Comparison of ENCODE assay signal across 1 cellular context in genomic region chr12:111773801-111774551, GRCh38.
A peak's percentile ranks its signal among the peaks of the same experiment; 100 is the strongest.
TF ChIP-seq lines count a peak whose summit lies in the region.

No MANE protein-coding gene starts in this region.

TF ChIP-seq in HepG2, 621 proteins besides CTCF, POLR2A, EP300 and RAD21 (continued from another document):
- TF ChIP-seq SAP130 (CRISPR knock-in tag; IDR thresholded peaks at IDR 0.05; ENCODE audit: low read depth) = peak; percentile 47; the same call in 1 of the 2 replicates
- no peak for TF ChIP-seq ATF6 (CRISPR knock-in tag; conservative IDR thresholded peaks at IDR 0.05)
- no peak for TF ChIP-seq CCAR2 (optimal IDR thresholded peaks at IDR 0.05; ENCODE audit: low read depth, low read length)
- no peak for TF ChIP-seq ZNF766 (CRISPR knock-in tag; IDR thresholded peaks at IDR 0.05; ENCODE audit: borderline replicate concordance)
- TF ChIP-seq ZNF224 (CRISPR knock-in tag; IDR thresholded peaks at IDR 0.05) = no peak
- TF ChIP-seq MATR3 (CRISPR knock-in tag; IDR thresholded peaks at IDR 0.05) = no peak
- TF ChIP-seq GABPA (IDR thresholded peaks at IDR 0.05; ENCODE audit: low read depth, low read length) = no peak
- no peak for TF ChIP-seq GABPA (CRISPR knock-in tag; IDR thresholded peaks at IDR 0.05; ENCODE audit: low read depth)
- no peak for TF ChIP-seq ZNF713 (CRISPR knock-in tag; IDR thresholded peaks at IDR 0.05)
- TF ChIP-seq TEAD2 (CRISPR knock-in tag; IDR thresholded peaks at IDR 0.05) = no peak
- no peak for TF ChIP-seq GATAD1 (CRISPR knock-in tag; IDR thresholded peaks at IDR 0.05)
- TF ChIP-seq SP2 (CRISPR knock-in tag; IDR thresholded peaks at IDR 0.05) = no peak
- TF ChIP-seq ZNF629 (CRISPR knock-in tag; conservative IDR thresholded peaks at IDR 0.05) = no peak
- peak; percentile 99 for TF ChIP-seq GZF1 (CRISPR knock-in tag; IDR thresholded peaks at IDR 0.05)
- TF ChIP-seq MTA3 (CRISPR knock-in tag; IDR thresholded peaks at IDR 0.05) = no peak
- 0 out of 2 replicates have a peak, but pooled peaks have one; percentile 25 for TF ChIP-seq ZNF598 (CRISPR knock-in tag; IDR thresholded peaks at IDR 0.05; ENCODE audit: borderline replicate concordance)
- TF ChIP-seq EHMT2 (IDR thresholded peaks at IDR 0.05; ENCODE audit: borderline replicate concordance, low read depth, low read length) = no peak
- TF ChIP-seq CCDC6 (CRISPR knock-in tag; IDR thresholded peaks at IDR 0.05) = no peak
- TF ChIP-seq, protein P1, sequence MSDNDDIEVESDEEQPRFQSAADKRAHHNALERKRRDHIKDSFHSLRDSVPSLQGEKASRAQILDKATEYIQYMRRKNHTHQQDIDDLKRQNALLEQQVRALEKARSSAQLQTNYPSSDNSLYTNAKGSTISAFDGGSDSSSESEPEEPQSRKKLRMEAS (IDR thresholded peaks at IDR 0.05) = peak; percentile 83
- no peak for TF ChIP-seq ZNF20 (CRISPR knock-in tag; IDR thresholded peaks at IDR 0.05)
- TF ChIP-seq PREB (CRISPR knock-in tag; IDR thresholded peaks at IDR 0.05) = no peak
- TF ChIP-seq, protein P2, sequence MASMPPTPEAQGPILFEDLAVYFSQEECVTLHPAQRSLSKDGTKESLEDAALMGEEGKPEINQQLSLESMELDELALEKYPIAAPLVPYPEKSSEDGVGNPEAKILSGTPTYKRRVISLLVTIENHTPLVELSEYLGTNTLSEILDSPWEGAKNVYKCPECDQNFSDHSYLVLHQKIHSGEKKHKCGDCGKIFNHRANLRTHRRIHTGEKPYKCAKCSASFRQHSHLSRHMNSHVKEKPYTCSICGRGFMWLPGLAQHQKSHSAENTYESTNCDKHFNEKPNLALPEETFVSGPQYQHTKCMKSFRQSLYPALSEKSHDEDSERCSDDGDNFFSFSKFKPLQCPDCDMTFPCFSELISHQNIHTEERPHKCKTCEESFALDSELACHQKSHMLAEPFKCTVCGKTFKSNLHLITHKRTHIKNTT (CRISPR knock-in tag; IDR thresholded peaks at IDR 0.05) = no peak
- TF ChIP-seq ZNF264 (CRISPR knock-in tag; IDR thresholded peaks at IDR 0.05) = peak; percentile 50; the same call in 1 of the 2 replicates
- TF ChIP-seq RXRA (CRISPR knock-in tag; IDR thresholded peaks at IDR 0.05) = peak; percentile 81
- peak; percentile 52 for TF ChIP-seq YY1 (IDR thresholded peaks at IDR 0.05; ENCODE audit: insufficient read depth, insufficient replicate concordance, low read depth, low read length)
- TF ChIP-seq CHD4 (IDR thresholded peaks at IDR 0.05; ENCODE audit: borderline replicate concordance, low read length) = no peak; the same call in 1 of the 2 replicates
- no peak for TF ChIP-seq RORA (CRISPR knock-in tag; IDR thresholded peaks at IDR 0.05)
- no peak for TF ChIP-seq MED8 (CRISPR knock-in tag; IDR thresholded peaks at IDR 0.05; ENCODE audit: insufficient replicate concordance)
- no peak for TF ChIP-seq ZNF7 (CRISPR knock-in tag; IDR thresholded peaks at IDR 0.05)
- no peak for TF ChIP-seq ZNF333 (CRISPR knock-in tag; IDR thresholded peaks at IDR 0.05; ENCODE audit: borderline replicate concordance)
- TF ChIP-seq FOXK1 (CRISPR knock-in tag; IDR thresholded peaks at IDR 0.05; ENCODE audit: borderline replicate concordance, low read depth) = no peak
- TF ChIP-seq ZNF670 (CRISPR knock-in tag; IDR thresholded peaks at IDR 0.05; ENCODE audit: borderline replicate concordance) = no peak
- TF ChIP-seq ATF7-NPFF (CRISPR knock-in tag; IDR thresholded peaks at IDR 0.05; ENCODE audit: low read depth) = no peak
- TF ChIP-seq ZNF614 (CRISPR knock-in tag; IDR thresholded peaks at IDR 0.05; ENCODE audit: borderline replicate concordance) = peak; percentile 69; the same call in 1 of the 2 replicates
- no peak for TF ChIP-seq IRX3 (CRISPR knock-in tag; IDR thresholded peaks at IDR 0.05; ENCODE audit: borderline replicate concordance, low read depth)
- no peak for TF ChIP-seq BATF2 (CRISPR knock-in tag; IDR thresholded peaks at IDR 0.05)
